In the genomic region with DNA sequence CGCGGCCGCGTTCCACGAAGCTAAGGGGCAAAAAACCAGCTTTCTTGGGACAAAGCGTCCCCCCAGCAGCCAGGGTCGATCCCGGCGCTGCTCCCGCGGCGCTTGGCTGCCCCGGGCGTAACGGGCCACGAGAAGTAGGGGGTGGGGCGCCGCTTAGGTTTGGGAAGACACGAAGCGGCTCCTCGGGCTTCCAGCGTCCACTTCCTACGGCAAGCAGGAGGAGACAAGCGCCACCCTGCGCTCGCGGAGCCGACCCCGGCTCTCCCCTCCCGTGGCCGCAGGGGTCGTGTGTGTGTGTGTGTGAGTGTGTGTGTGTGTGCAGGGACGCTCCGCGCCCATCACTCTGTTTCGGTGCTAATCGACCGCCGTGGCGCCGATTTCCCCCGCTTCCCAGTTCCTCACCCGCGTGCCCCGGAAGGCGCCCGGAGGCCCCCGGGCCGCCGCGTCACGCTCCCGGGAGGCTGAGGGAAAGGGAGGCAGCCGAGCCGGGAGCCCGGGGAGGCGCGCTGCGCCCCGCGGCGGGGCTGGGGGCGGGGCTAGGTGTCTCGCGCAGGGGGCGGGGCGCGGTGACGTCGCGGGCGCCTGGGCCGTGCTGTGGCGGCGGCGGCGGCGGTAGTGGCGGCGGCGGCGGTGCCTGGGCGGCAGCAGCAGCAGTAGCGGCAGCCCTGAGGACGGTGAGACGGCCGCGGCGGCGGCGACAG, we compare ENCODE assay signal across 8 cellular contexts. TPM values are rescaled to one million over a fixed set of nuclear protein-coding genes. Genes with fewer than 3 reads are reported as not detected.
A peak's percentile ranks its signal among the peaks of the same experiment; 100 is the strongest.
DNase-seq lines count a peak whose midpoint lies in the region; ATAC-seq and TF ChIP-seq lines count a peak whose summit lies in the region.

ERC1 (plus strand) TSS at position 575 of the 701 bp plus-strand sequence. CDS start 36,681 bp downstream, outside the sequence.

- H4K20me1 ChIP-seq in PC-3 (ENCODE audit: low read length) = 0 out of 2 replicates have a peak, but pooled peaks cover 4% of the 10 kb centered on the region

- H3K79me2 ChIP-seq in PC-3 (ENCODE audit: low read length) = peaks cover 38% of the 10 kb centered on the region

- peak within 1 kb of the TSS; percentile 86 for H3K27ac ChIP-seq in HUES64 (ENCODE audit: low read depth, low read length)
- peak within 1 kb of the TSS; percentile 79 for H3K27ac ChIP-seq in PC-3 (ENCODE audit: low read length)
- peak within 1 kb of the TSS; percentile 95 to 99 (median 99) for H3K27ac ChIP-seq in esophagus muscularis mucosa (replicated peaks in 1 of 4)
- peak within 1 kb of the TSS; percentile 86 for H3K27ac ChIP-seq in muscle layer of duodenum (ENCODE audit: low read length)

- peak; percentile 19 for TF ChIP-seq POLR2A in esophagus muscularis mucosa (IDR thresholded peaks at IDR 0.05; ENCODE audit: low read depth)

- peaks cover 40% of the 10 kb centered on the region for H3K4me1 Mint-ChIP-seq in Caco-2 (ENCODE audit: low read depth, unreplicated experiment)
- peaks cover 54% of the 10 kb centered on the region for H3K4me1 Mint-ChIP-seq in activated T-cell treated with anti-CD3 and anti-CD28 coated beads, Interleukin-2, amount 50 U/mL, for 72 hours (ENCODE audit: low read depth)

- no peaks in the 10 kb centered on the region for H3F3A ChIP-seq in PC-3 (ENCODE audit: low read length, unreplicated experiment)

- intact Hi-C loops in Caco-2 (cut with micrococcal nuclease; ENCODE audit: unreplicated experiment) = loop anchor here (1.0 to 5.0 kb wide), 4 partner anchors 41 to 420 kb away; partner anchors contain the start of gene RAD52
- intact Hi-C loops in PC-3 (cut with micrococcal nuclease) = loop anchor here (5.0 kb wide), 2 partner anchors 52 to 102 kb away; no protein-coding TSS in a partner anchor
- intact Hi-C loops in esophagus muscularis mucosa (cut with DNase I) = loop anchor here (10.0 kb wide), 1 partner anchor 594 kb away; no protein-coding TSS in a partner anchor

- H3K9me2 ChIP-seq in PC-3 (replicated peaks; ENCODE audit: low read length) = no peaks in the 10 kb centered on the region

- H3K4me2 ChIP-seq in PC-3 (ENCODE audit: low read length) = peak within 1 kb of the TSS; percentile 99

- H3K36me3 Mint-ChIP-seq in Caco-2 (ENCODE audit: insufficient read depth, unreplicated experiment) = peaks cover 22% of the 10 kb centered on the region
- H3K36me3 Mint-ChIP-seq in activated T-cell treated with anti-CD3 and anti-CD28 coated beads, Interleukin-2, amount 50 U/mL, for 72 hours (ENCODE audit: insufficient read depth in 2 of 2) = peaks cover 0 to 5% of the 10 kb centered on the region in 2 donors

- H3K4me1 ChIP-seq in Caco-2 = peaks cover 26% of the 10 kb centered on the region
- peaks cover 20% of the 10 kb centered on the region for H3K4me1 ChIP-seq in HUES64 (ENCODE audit: insufficient read depth, low read length)
- H3K4me1 ChIP-seq in PC-3 (ENCODE audit: insufficient read depth, low read length) = peaks cover 41% of the 10 kb centered on the region
- peaks cover 31 to 59% (median 57%) of the 10 kb centered on the region in 4 donors for H3K4me1 ChIP-seq in esophagus muscularis mucosa
- H3K4me1 ChIP-seq in muscle layer of duodenum (ENCODE audit: control insufficient read depth in 1 of 2, insufficient read depth in 2 of 2, low read length in 2 of 2) = peaks cover 12 to 19% of the 10 kb centered on the region in 2 donors

- BruUV-seq in Caco-2 (replicated peaks; lab: Mats Ljungman, UMichigan) (no TSS peak), PC-3 (replicated peaks; lab: Mats Ljungman, UMichigan) (no TSS peak)

- peak within 1 kb of the TSS; percentile 97 for H2AFZ ChIP-seq in PC-3 (ENCODE audit: low read length)

- CTCF ChIA-PET in Caco-2 (lab: Charles Lee) = interaction anchor here (0.5 to 2.6 kb wide), 5 partner anchors 8 to 535 kb away, joined by 3 to 18 read pairs (median 6); partner anchors contain the start of gene RAD52
- CTCF ChIA-PET in PC-3 (lab: Charles Lee) = no interaction called here

- ATAC-seq in GM21381 (IDR thresholded peaks at IDR 0.05; ENCODE audit: unreplicated experiment) = peak; percentile 84
- peak; percentile 85 for ATAC-seq in PC-3
- peak; percentile 87 to 90 for ATAC-seq in activated T-cell treated with anti-CD3 and anti-CD28 coated beads, Interleukin-2, amount 50 U/mL, for 72 hours (replicated peaks in 1 of 2)

- H3K9ac ChIP-seq in HUES64 (ENCODE audit: low read depth, low read length) (peak within 1 kb of the TSS; percentile 90), PC-3 (ENCODE audit: low read length) (peak within 1 kb of the TSS; percentile 89)

- TF ChIP-seq CTCF in Caco-2 (IDR thresholded peaks at IDR 0.05; ENCODE audit: insufficient read depth in 1 of 2, low read depth in 1 of 2, low read length in 1 of 2, severe bottlenecking in 1 of 2, unreplicated experiment in 1 of 2) (peak in 1 of 2 experiments; percentile 9), PC-3 (conservative IDR thresholded peaks at IDR 0.05; ENCODE audit: low read depth, low read length) (no peak), esophagus muscularis mucosa (IDR thresholded peaks at IDR 0.05) (peak in 1 of 3 experiments; percentile 15)

- no peak for TF ChIP-seq EP300 in esophagus muscularis mucosa (IDR thresholded peaks at IDR 0.05)

- peak; percentile 93 to 97 for DNase-seq in Caco-2
- peak; percentile 73 for DNase-seq in PC-3
- peak; percentile 82 to 92 for DNase-seq in activated T-cell treated with anti-CD3 and anti-CD28 coated beads, Interleukin-2, amount 50 U/mL, for 72 hours
- peak; percentile 96 for DNase-seq in esophagus muscularis mucosa (ENCODE audit: extremely low spot score)
- peak; percentile 63 for DNase-seq in stimulated activated CD8-positive, alpha-beta memory T cell treated with anti-CD3 and anti-CD28 coated beads, Interleukin-7, amount 100 ng/mL, for 24 hours (ENCODE audit: low read depth)

- WGBS in HUES64 = under 1% methylated on average over 89 of the region's 91 CpGs
- WGBS in esophagus muscularis mucosa = 0% methylated on average over 6 of the region's 91 CpGs

- H3K4me3 ChIP-seq in Caco-2 (ENCODE audit: low read depth, low read length) (peak within 1 kb of the TSS; percentile 80), HUES64 (ENCODE audit: low read length) (peak within 1 kb of the TSS; percentile 83), PC-3 (ENCODE audit: low read length) (peak within 1 kb of the TSS; percentile 69), esophagus muscularis mucosa (peak within 1 kb of the TSS; percentile 88 to 99 (median 98)), muscle layer of duodenum (ENCODE audit: low read depth in 1 of 2, low read length in 2 of 2) (peak within 1 kb of the TSS; percentile 75 to 80)

- peak within 1 kb of the TSS; percentile 84 for H3K4me3 Mint-ChIP-seq in Caco-2 (ENCODE audit: unreplicated experiment)
- H3K4me3 Mint-ChIP-seq in activated T-cell treated with anti-CD3 and anti-CD28 coated beads, Interleukin-2, amount 50 U/mL, for 72 hours = peak within 1 kb of the TSS; percentile 95 to 99

- H3K36me3 ChIP-seq in Caco-2 (ENCODE audit: control insufficient read depth, insufficient read depth, low read length) = no peaks in the 10 kb centered on the region
- no peaks in the 10 kb centered on the region; the same call in 1 of the 2 replicates for H3K36me3 ChIP-seq in HUES64 (ENCODE audit: insufficient read depth, low read length)
- no peaks in the 10 kb centered on the region for H3K36me3 ChIP-seq in PC-3 (ENCODE audit: low read depth, low read length)
- peaks cover 0 to 5% (median 2%) of the 10 kb centered on the region in 4 donors for H3K36me3 ChIP-seq in esophagus muscularis mucosa
- H3K36me3 ChIP-seq in muscle layer of duodenum (ENCODE audit: control insufficient read depth in 1 of 2, insufficient read depth in 2 of 2, low read length in 2 of 2) = no peaks in the 10 kb centered on the region

- POLR2A ChIA-PET in Caco-2 (lab: Charles Lee) (interaction anchor here (0.5 to 2.8 kb wide), 4 partner anchors 22 to 592 kb away, joined by 3 to 19 read pairs (median 5); partner anchors contain the start of gene RAD52), PC-3 (lab: Charles Lee; ENCODE audit: unreplicated experiment) (no interaction called here)

- no peaks in the 10 kb centered on the region for H3K27me3 Mint-ChIP-seq in Caco-2 (ENCODE audit: insufficient read depth, unreplicated experiment)
- H3K27me3 Mint-ChIP-seq in activated T-cell treated with anti-CD3 and anti-CD28 coated beads, Interleukin-2, amount 50 U/mL, for 72 hours (ENCODE audit: low read depth) = no peaks in the 10 kb centered on the region

- no peaks in the 10 kb centered on the region for H3K27me3 ChIP-seq in Caco-2 (replicated peaks; ENCODE audit: control insufficient read depth, insufficient read depth, low read length)
- peaks cover 8% of the 10 kb centered on the region for H3K27me3 ChIP-seq in HUES64 (ENCODE audit: insufficient read depth, low read length)
- H3K27me3 ChIP-seq in PC-3 (ENCODE audit: low read length) = no peaks in the 10 kb centered on the region
- no peaks in the 10 kb centered on the region for H3K27me3 ChIP-seq in esophagus muscularis mucosa
- no peaks in the 10 kb centered on the region for H3K27me3 ChIP-seq in muscle layer of duodenum (ENCODE audit: low read depth, low read length)

- peak within 1 kb of the TSS; percentile 91 for H3K27ac Mint-ChIP-seq in Caco-2 (ENCODE audit: unreplicated experiment)
- peak within 1 kb of the TSS; percentile 96 for H3K27ac Mint-ChIP-seq in activated T-cell treated with anti-CD3 and anti-CD28 coated beads, Interleukin-2, amount 50 U/mL, for 72 hours

- no peaks in the 10 kb centered on the region for H3K9me3 ChIP-seq in Caco-2
- no peaks in the 10 kb centered on the region for H3K9me3 ChIP-seq in HUES64 (ENCODE audit: insufficient read depth, low read depth, low read length)
- H3K9me3 ChIP-seq in PC-3 (ENCODE audit: low read length) = no peaks in the 10 kb centered on the region
- H3K9me3 ChIP-seq in esophagus muscularis mucosa = no peaks in the 10 kb centered on the region
- H3K9me3 ChIP-seq in muscle layer of duodenum (ENCODE audit: control insufficient read depth in 1 of 2, low read length in 2 of 2) = no peaks in the 10 kb centered on the region

- H3K9me3 Mint-ChIP-seq in Caco-2 (ENCODE audit: unreplicated experiment) = no peaks in the 10 kb centered on the region
- H3K9me3 Mint-ChIP-seq in activated T-cell treated with anti-CD3 and anti-CD28 coated beads, Interleukin-2, amount 50 U/mL, for 72 hours = no peaks in the 10 kb centered on the region

RNA-seq across cellular contexts. Expression of gene ERC1, which starts in this region (rescaled TPM):
- total RNA-seq in Caco-2 (2022) (88.4 and 111 TPM in 2 replicates), PC-3 (2014; rRNA removed) (12.3 and 16.0 TPM in 2 replicates), esophagus muscularis mucosa (10 to 100 TPM; 50.0 to 88.1 (median 59.7) TPM)
- 9.9 TPM for polyA plus RNA-seq in HUES64 (2013, experiment 1 of 2)
- 11.3 TPM for polyA plus RNA-seq in HUES64 (2013, experiment 2 of 2)
- 10 to 100 TPM; 27.5 to 28.9 TPM for total RNA-seq in activated T-cell treated with anti-CD3 and anti-CD28 coated beads, Interleukin-2, amount 50 U/mL, for 72 hours

Comparison
In these comparisons a context has a peak if more than half of its experiments do, and no peak if none do; other contexts are left out.
1. Peak in every context shown above with its lines: DNase-seq, ATAC-seq, H3K4me3 ChIP-seq and H3K27ac ChIP-seq.